In genomic region chr22:46072030-46072881, GRCh38 we compare ENCODE assay signal across 8 cellular contexts.
DNase-seq lines count a peak whose midpoint lies in the region; ATAC-seq and TF ChIP-seq lines count a peak whose summit lies in the region.

No MANE protein-coding gene starts in this region.

- TF ChIP-seq CTCF in GM12865 (IDR thresholded peaks at IDR 0.05; ENCODE audit: insufficient read depth, low read depth, low read length, missing control alignments) (no peak), nephron progenitor cell (IDR thresholded peaks at IDR 0.05) (no peak)

- H3K27me3 ChIP-seq in aorta (ENCODE audit: control insufficient read depth in 1 of 2, insufficient read depth in 2 of 2, low read length in 1 of 2), result no peaks in the 10 kb centered on the region

- no peak overlapping the region for H3K27ac Mint-ChIP-seq in nephron progenitor cell

- no peak for ATAC-seq in aorta (ENCODE audit: low FRiP score)

- H3K4me3 ChIP-seq in GM12865 (ENCODE audit: low read depth, low read length) (peak overlapping the region; percentile 72), aorta (ENCODE audit: low read length in 2 of 2) (peak overlapping the region; percentile 63 to 95)

- no peak for TF ChIP-seq EP300 in Ishikawa (IDR thresholded peaks at IDR 0.05; ENCODE audit: borderline replicate concordance)

- H3K36me3 ChIP-seq in aorta (ENCODE audit: control insufficient read depth in 1 of 2, insufficient read depth in 2 of 2, low read length in 1 of 2), result no peaks in the 10 kb centered on the region

- H3K4me3 Mint-ChIP-seq in nephron progenitor cell, result peak overlapping the region; percentile 32

- no peaks in the 10 kb centered on the region for H3K4me1 ChIP-seq in aorta (ENCODE audit: control insufficient read depth in 1 of 2, insufficient read depth in 2 of 2, low read length in 2 of 2)

- H3K4me1 Mint-ChIP-seq in nephron progenitor cell, result peaks cover under 1% of the 10 kb centered on the region

- H3K27ac ChIP-seq in aorta (ENCODE audit: low read depth in 1 of 2, low read length in 2 of 2), result peak overlapping the region; percentile 95 to 98

- H3K36me3 Mint-ChIP-seq in nephron progenitor cell (ENCODE audit: low read depth), result no peaks in the 10 kb centered on the region

- no peaks in the 10 kb centered on the region for H3K9me3 ChIP-seq in aorta (ENCODE audit: control insufficient read depth, low read length)

- H3K27me3 Mint-ChIP-seq in nephron progenitor cell (ENCODE audit: low read depth, poor library complexity), result peaks cover 90% of the 10 kb centered on the region

- 1% methylated on average over 76 to 91 of the region's 91 CpGs for WGBS in aorta, 2 donors

- no peaks in the 10 kb centered on the region for H3K9me3 Mint-ChIP-seq in nephron progenitor cell

- peak; percentile 76 for DNase-seq in GM12865 (ENCODE audit: low read depth)
- peak; percentile 30 for DNase-seq in activated T-cell treated with anti-CD3 and anti-CD28 coated beads for 24 hours (ENCODE audit: low read depth)
- peak; percentile 50 for DNase-seq in fibroblast of peridontal ligament (ENCODE audit: extremely low read depth)
- DNase-seq in nephron progenitor cell, result peak; percentile 61
- DNase-seq in aorta, result peak; percentile 83 to 92
- no peak for DNase-seq in effector CD8-positive, alpha-beta T cell (lab: John Stamatoyannopoulos, UW)
- no peak for DNase-seq in AG08395 (ENCODE audit: low spot score)

- intact Hi-C loops in aorta (cut with DNase I), result loop anchor here (2.0 to 5.0 kb wide), 4 partner anchors 15 to 65 kb away; no protein-coding TSS in a partner anchor

- no peak for TF ChIP-seq RAD21 in Ishikawa (IDR thresholded peaks at IDR 0.05; ENCODE audit: low read depth)

TF ChIP-seq in Ishikawa, 13 proteins besides CTCF, POLR2A, EP300 and RAD21:
- TF ChIP-seq CEBPB (IDR thresholded peaks at IDR 0.05) (no peak), EGR1 (IDR thresholded peaks at IDR 0.05) (peak; percentile 30; the same call in 1 of the 2 replicates), TAF1 (IDR thresholded peaks at IDR 0.05; ENCODE audit: low read depth) (peak; percentile 24; the same call in 1 of the 2 replicates)

Comparison
In these comparisons a context has a peak if more than half of its experiments do, and no peak if none do; other contexts are left out.
1. DNase-seq: peak in GM12865 (single experiment), activated T-cell treated with anti-CD3 and anti-CD28 coated beads for 24 hours (single experiment), fibroblast of peridontal ligament (single experiment), nephron progenitor cell (single experiment) and aorta (2 of 2); none in effector CD8-positive, alpha-beta T cell (single experiment) and AG08395 (single experiment).